Comparison of ENCODE assay signal across 9 cellular contexts in the genomic region with DNA sequence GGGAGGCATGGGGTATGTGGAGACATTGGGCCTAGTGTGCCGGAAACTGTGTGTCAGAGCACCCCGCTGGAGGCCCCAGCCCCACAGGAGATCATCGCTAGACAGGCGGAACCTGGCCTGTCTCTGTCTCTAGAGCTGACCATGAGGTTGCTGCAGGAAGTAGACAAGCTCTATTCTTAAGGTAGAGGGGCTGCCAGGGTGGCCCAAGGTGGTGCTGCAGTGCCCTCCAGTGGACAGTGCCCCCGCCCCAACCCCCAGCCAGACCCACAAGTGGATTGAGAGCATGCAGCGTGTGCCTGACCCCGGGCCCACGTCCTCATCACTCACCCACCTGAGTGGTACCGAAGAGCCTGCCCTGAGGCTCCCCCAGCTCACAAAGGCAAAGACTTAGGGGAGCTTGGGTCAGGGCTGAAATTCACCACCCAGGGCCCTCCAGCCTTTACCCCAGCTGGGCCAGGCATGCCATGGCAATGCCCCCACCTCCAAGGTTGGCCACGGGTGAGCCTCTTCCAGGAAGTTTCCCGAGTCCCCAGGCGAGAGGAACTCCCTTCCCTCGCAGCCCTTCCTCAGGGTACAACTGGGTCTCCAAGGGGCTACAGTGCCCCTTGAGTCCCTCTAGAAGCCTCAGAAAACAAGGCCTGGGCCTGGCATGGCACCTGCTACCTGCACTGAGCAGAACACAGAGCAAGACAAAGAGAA.
A peak's percentile ranks its signal among the peaks of the same experiment; 100 is the strongest.
DNase-seq lines count a peak whose midpoint lies in the region; ATAC-seq, FAIRE-seq and TF ChIP-seq lines count a peak whose summit lies in the region.
"Had no signal": no experiment of that assay in that cellular context is flagged by ENCODE, and none has a peak within 500 bp of the region (broad histone marks: within the 10 kb centered on the region; RNA-seq: fewer than 3 reads in every experiment).

No MANE protein-coding gene starts in this region.

- H3K27ac ChIP-seq in A673 (ENCODE audit: low read depth, low read length, poor library complexity, severe bottlenecking) (no peak overlapping the region), SJCRH30 (no peak overlapping the region), testis (no peak overlapping the region), tibial nerve (no peak overlapping the region)
- H3K27ac ChIP-seq: breast epithelium had no signal

- CTCF ChIA-PET in A673 (lab: Charles Lee), result interaction anchor here (0.9 to 1.0 kb wide), 2 partner anchors 377 to 396 kb away, joined by 4 read pairs; no protein-coding TSS in a partner anchor

- TF ChIP-seq CTCF in A673 (conservative IDR thresholded peaks at IDR 0.05; ENCODE audit: low read depth, low read length) (peak; percentile 54), testis (IDR thresholded peaks at IDR 0.05) (no peak), tibial nerve (IDR thresholded peaks at IDR 0.05) (no peak)

- intact Hi-C loops in A673 (cut with micrococcal nuclease; ENCODE audit: unreplicated experiment), result loop anchor here (5.0 kb wide), 2 partner anchors 389 to 994 kb away; a partner anchor contains a TSS
- intact Hi-C loops in left ventricle myocardium superior (cut with micrococcal nuclease), result no loop called here
- intact Hi-C loops in testis (cut with DNase I; ENCODE audit: low total_unique reads), result no loop called here

- ATAC-seq in left ventricle myocardium superior (peak; percentile 50), HG03521 (IDR thresholded peaks at IDR 0.05; ENCODE audit: unreplicated experiment) (no peak)

- H3K36me3 ChIP-seq in A673 (ENCODE audit: insufficient read depth, low read length, poor library complexity, severe bottlenecking), result no peaks in the 10 kb centered on the region
- no peaks in the 10 kb centered on the region for H3K36me3 ChIP-seq in SJCRH30
- H3K36me3 ChIP-seq in testis (ENCODE audit: low read depth, missing control alignments), result no peaks in the 10 kb centered on the region
- no peaks in the 10 kb centered on the region for H3K36me3 ChIP-seq in tibial nerve
- H3K36me3 ChIP-seq: breast epithelium had no signal

- H3K9me3 ChIP-seq in A673 (ENCODE audit: low read depth, low read length, poor library complexity, severe bottlenecking) (no peaks in the 10 kb centered on the region), SJCRH30 (replicated peaks) (no peaks in the 10 kb centered on the region), testis (no peaks in the 10 kb centered on the region), tibial nerve (no peaks in the 10 kb centered on the region)
- H3K9me3 ChIP-seq: breast epithelium had no signal

- TF ChIP-seq POLR2A in GM12891 (IDR thresholded peaks at IDR 0.05; ENCODE audit: low read depth, low read length) (no peak), GM12892 (IDR thresholded peaks at IDR 0.05; ENCODE audit: low read depth, low read length) (no peak), testis (IDR thresholded peaks at IDR 0.05) (no peak), tibial nerve (IDR thresholded peaks at IDR 0.05) (no peak)

- H3K27me3 ChIP-seq in A673 (replicated peaks; ENCODE audit: insufficient read depth, low read depth, low read length, poor library complexity), result no peaks in the 10 kb centered on the region
- no peaks in the 10 kb centered on the region for H3K27me3 ChIP-seq in SJCRH30
- no peaks in the 10 kb centered on the region for H3K27me3 ChIP-seq in testis
- no peaks in the 10 kb centered on the region for H3K27me3 ChIP-seq in tibial nerve
- H3K27me3 ChIP-seq: breast epithelium had no signal

- DNase-seq in A673 (ENCODE audit: low spot score) (peak; percentile 35), GM12891 (ENCODE audit: insufficient read length, low spot score) (peak; percentile 37), SJCRH30 (peak; percentile 64 to 69), left ventricle myocardium superior (no peak), GM12892 (ENCODE audit: insufficient read length) (no peak), testis (no peak), tibial nerve (ENCODE audit: low spot score in 2 of 2) (no peak)

- POLR2A ChIA-PET in A673 (lab: Charles Lee; ENCODE audit: low non-redundant PET), result no interaction called here

- no peak for TF ChIP-seq EP300 in tibial nerve (IDR thresholded peaks at IDR 0.05)

- WGBS in testis, 2 donors, result 89 to 96% methylated on average over 7 to 13 of the region's 13 CpGs
- WGBS in tibial nerve, 2 donors, result 78 to 85% methylated on average over 10 to 13 of the region's 13 CpGs

- FAIRE-seq in GM12891 (lab: Jason Lieb, UNC) (no peak), GM12892 (lab: Jason Lieb, UNC) (no peak)

- H3K4me1 ChIP-seq in A673 (ENCODE audit: insufficient read depth, low read length, poor library complexity, severe bottlenecking) (no peaks in the 10 kb centered on the region), SJCRH30 (peaks cover 8% of the 10 kb centered on the region; the same call in 1 of the 2 replicates), testis (no peaks in the 10 kb centered on the region), tibial nerve (peaks cover 0 to 7% (median 0%) of the 10 kb centered on the region in 4 donors)
- H3K4me1 ChIP-seq: breast epithelium had no signal

- BruUV-seq in A673 (replicated peaks; lab: Mats Ljungman, UMichigan), result no TSS peak

- no peak overlapping the region for H3K4me3 ChIP-seq in A673 (ENCODE audit: low read depth, low read length, poor library complexity, severe bottlenecking)
- H3K4me3 ChIP-seq in SJCRH30, result no peak overlapping the region
- H3K4me3 ChIP-seq in testis, result no peak overlapping the region
- H3K4me3 ChIP-seq in tibial nerve, result no peak overlapping the region
- H3K4me3 ChIP-seq: breast epithelium had no signal

TF ChIP-seq in GM12891, 5 proteins besides CTCF, POLR2A, EP300 and RAD21:
- TF ChIP-seq POU2F2 (IDR thresholded peaks at IDR 0.05; ENCODE audit: low read depth, low read length), result no peak
- TF ChIP-seq SPI1 (IDR thresholded peaks at IDR 0.05; ENCODE audit: low read depth, low read length), result no peak
- no peak for TF ChIP-seq TAF1 (IDR thresholded peaks at IDR 0.05; ENCODE audit: low read depth, low read length)
- TF ChIP-seq POLR2AphosphoS5 (IDR thresholded peaks at IDR 0.05; ENCODE audit: low read depth, low read length), result no peak
- no peak for TF ChIP-seq PAX5 (IDR thresholded peaks at IDR 0.05; ENCODE audit: insufficient read depth, low read length, severe bottlenecking)

Comparison
In these comparisons a context has a peak if more than half of its experiments do, and no peak if none do; other contexts are left out.
1. DNase-seq: peak in A673 (single experiment), GM12891 (single experiment) and SJCRH30 (2 of 2); none in left ventricle myocardium superior (single experiment), GM12892 (single experiment), testis (single experiment) and tibial nerve (0 of 2).